Comparison of ENCODE assay signal across 8 cellular contexts in the genomic region with DNA sequence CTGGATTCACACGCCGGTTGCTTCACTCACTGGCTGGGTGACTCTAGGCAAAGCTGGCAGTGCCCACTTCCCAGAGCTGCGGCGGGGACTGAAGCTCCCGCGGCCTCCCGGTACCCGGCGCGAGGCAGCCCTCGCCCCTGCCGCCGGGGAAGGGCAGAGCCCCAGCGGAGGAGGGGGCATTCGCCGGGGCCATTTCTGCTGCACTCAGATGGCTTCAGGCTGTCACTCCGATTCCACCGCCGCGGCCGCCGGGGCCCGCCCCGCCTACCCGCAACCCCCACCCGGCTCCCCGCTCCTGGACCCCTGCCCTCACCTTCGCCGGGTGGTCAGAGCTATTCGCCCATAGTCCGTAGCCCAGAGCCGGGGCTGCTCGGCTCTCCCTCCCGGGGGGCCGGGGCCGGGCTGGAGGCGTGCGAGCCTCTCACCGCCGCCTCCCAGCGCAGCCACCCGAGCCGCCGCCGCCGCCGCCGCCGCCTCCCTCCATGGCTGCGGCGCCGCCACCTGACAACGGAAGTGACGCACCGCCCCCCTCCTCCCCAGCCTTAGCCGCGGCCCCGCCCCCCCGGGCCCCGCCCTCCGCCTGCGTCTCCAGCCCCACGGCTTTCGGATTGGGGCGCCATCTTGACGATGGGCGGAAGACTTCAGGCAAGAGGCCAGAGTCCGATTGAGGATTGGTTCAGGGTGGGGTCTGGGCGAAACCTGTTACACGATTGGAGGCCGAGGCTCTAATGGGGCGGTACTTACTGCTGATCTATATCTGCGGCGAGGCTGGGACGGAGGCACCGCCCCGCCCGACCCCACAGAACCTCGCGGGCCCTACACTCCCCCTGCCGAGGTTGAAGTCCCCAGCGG. TPM values are rescaled to one million over a fixed set of nuclear protein-coding genes. Genes with fewer than 3 reads are reported as not detected.
DNase-seq lines count a peak whose midpoint lies in the region; ATAC-seq lines count a peak whose summit lies in the region.

A gene with protein sequence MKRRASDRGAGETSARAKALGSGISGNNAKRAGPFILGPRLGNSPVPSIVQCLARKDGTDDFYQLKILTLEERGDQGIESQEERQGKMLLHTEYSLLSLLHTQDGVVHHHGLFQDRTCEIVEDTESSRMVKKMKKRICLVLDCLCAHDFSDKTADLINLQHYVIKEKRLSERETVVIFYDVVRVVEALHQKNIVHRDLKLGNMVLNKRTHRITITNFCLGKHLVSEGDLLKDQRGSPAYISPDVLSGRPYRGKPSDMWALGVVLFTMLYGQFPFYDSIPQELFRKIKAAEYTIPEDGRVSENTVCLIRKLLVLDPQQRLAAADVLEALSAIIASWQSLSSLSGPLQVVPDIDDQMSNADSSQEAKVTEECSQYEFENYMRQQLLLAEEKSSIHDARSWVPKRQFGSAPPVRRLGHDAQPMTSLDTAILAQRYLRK (minus strand): TSS at position 515 of the 852 bp plus-strand sequence. CDS start 24,592 bp downstream, outside the sequence.

- H3K9me3 Mint-ChIP-seq in CD4-positive, alpha-beta memory T cell, result no peaks in the 10 kb centered on the region

- no peaks in the 10 kb centered on the region for H3K27me3 ChIP-seq in CD4-positive, alpha-beta memory T cell (ENCODE audit: insufficient read depth, low read length)
- H3K27me3 ChIP-seq in effector memory CD4-positive, alpha-beta T cell (replicated peaks; ENCODE audit: control insufficient read depth, insufficient read depth, low read length, poor library complexity, severe bottlenecking), result no peaks in the 10 kb centered on the region

- peak within 1 kb of the TSS; percentile 88 to 94 for H3K4me3 ChIP-seq in CD4-positive, alpha-beta memory T cell (ENCODE audit: low read length in 2 of 2)
- H3K4me3 ChIP-seq in effector memory CD4-positive, alpha-beta T cell (ENCODE audit: insufficient read depth, low read depth, low read length, poor library complexity, severe bottlenecking), result peak within 1 kb of the TSS; percentile 88

- H3K27ac Mint-ChIP-seq in CD4-positive, alpha-beta memory T cell, result peak within 1 kb of the TSS; percentile 97 to 100 (median 99)

- peak within 1 kb of the TSS; percentile 91 to 96 (median 94) for H3K4me3 Mint-ChIP-seq in CD4-positive, alpha-beta memory T cell

- H3K36me3 ChIP-seq in CD4-positive, alpha-beta memory T cell (ENCODE audit: insufficient read depth, low read length), result peaks cover 4% of the 10 kb centered on the region
- peaks cover 5% of the 10 kb centered on the region for H3K36me3 ChIP-seq in effector memory CD4-positive, alpha-beta T cell (ENCODE audit: control insufficient read depth, insufficient read depth, low read length)

- H3K4me1 Mint-ChIP-seq in CD4-positive, alpha-beta memory T cell, result peaks cover 35 to 62% (median 47%) of the 10 kb centered on the region in 4 donors

- intact Hi-C loops in CD4-positive, alpha-beta memory T cell (cut with micrococcal nuclease), result loop anchor here (1.0 to 5.0 kb wide), 9 partner anchors 12 to 453 kb away; a partner anchor contains a TSS

- peak; percentile 46 for ATAC-seq in GM19468 (IDR thresholded peaks at IDR 0.05; ENCODE audit: extremely low read depth, unreplicated experiment)

- H3K9me3 ChIP-seq in CD4-positive, alpha-beta memory T cell (ENCODE audit: control insufficient read depth in 1 of 2, low read length in 2 of 2), result no peaks in the 10 kb centered on the region
- no peaks in the 10 kb centered on the region for H3K9me3 ChIP-seq in effector memory CD4-positive, alpha-beta T cell (ENCODE audit: control insufficient read depth, low read length)

- peaks cover 5 to 34% of the 10 kb centered on the region in 2 donors for H3K36me3 Mint-ChIP-seq in CD4-positive, alpha-beta memory T cell

- peak within 1 kb of the TSS; percentile 87 for H3K27ac ChIP-seq in CD4-positive, alpha-beta memory T cell (ENCODE audit: low read depth, low read length)
- peak within 1 kb of the TSS; percentile 93 for H3K27ac ChIP-seq in effector memory CD4-positive, alpha-beta T cell (ENCODE audit: insufficient read depth, low read length, poor library complexity, severe bottlenecking)

- no peaks in the 10 kb centered on the region for H3K27me3 Mint-ChIP-seq in CD4-positive, alpha-beta memory T cell

- peak; percentile 95 to 99 (median 98) for DNase-seq in CD4-positive, alpha-beta memory T cell
- DNase-seq in HS-5 (ENCODE audit: low read depth) (peak; percentile 97), lung microvascular endothelial cell (ENCODE audit: low read depth in 2 of 2) (peak; percentile 100)
- peak; percentile 97 for DNase-seq in NK-92 treated with Interleukin-12 subunit alpha and Interleukin-12 subunit beta, amount 100 ng/mL, for 24 hours (lab: John Stamatoyannopoulos, UW)
- peak; percentile 98 to 99 (median 98) for DNase-seq in effector memory CD4-positive, alpha-beta T cell
- peak; percentile 97 to 98 (median 98) for DNase-seq in stimulated activated CD4-positive, alpha-beta T cell treated with anti-CD3 and anti-CD28 coated beads, TNF-alpha, amount 100 ng/mL, for 48 hours (ENCODE audit: low read depth in 3 of 3)

- POLR2A ChIA-PET in CD4-positive, alpha-beta memory T cell (lab: Charles Lee; ENCODE audit: partially characterized antibody), result interaction anchor here (0.8 to 6.4 kb wide), 23 partner anchors 8 to 1094 kb away, joined by 3 to 133 read pairs (median 5); a partner anchor contains a TSS
- POLR2A ChIA-PET in activated CD8-positive, alpha-beta memory T cell treated with anti-CD3 and anti-CD28 coated beads for 36 hours (lab: Charles Lee), result interaction anchor here (0.6 to 6.1 kb wide), 6 partner anchors 13 to 1094 kb away, joined by 3 to 104 read pairs (median 4); a partner anchor contains a TSS

- CTCF ChIA-PET in CD4-positive, alpha-beta memory T cell (lab: Charles Lee; ENCODE audit: partially characterized antibody), result interaction anchor here (0.7 to 4.8 kb wide), 15 partner anchors 8 to 236 kb away, joined by 3 to 61 read pairs (median 4); a partner anchor contains a TSS
- CTCF ChIA-PET in activated CD8-positive, alpha-beta memory T cell treated with anti-CD3 and anti-CD28 coated beads for 36 hours (lab: Charles Lee), result interaction anchor here (0.8 to 2.0 kb wide), 6 partner anchors 11 to 236 kb away, joined by 3 to 16 read pairs (median 5); a partner anchor contains a TSS

- peaks cover 57% of the 10 kb centered on the region for H3K4me1 ChIP-seq in CD4-positive, alpha-beta memory T cell (ENCODE audit: insufficient read depth, low read length)
- H3K4me1 ChIP-seq in effector memory CD4-positive, alpha-beta T cell (ENCODE audit: control insufficient read depth, insufficient read depth, low read length, poor library complexity, severe bottlenecking), result peaks cover 31% of the 10 kb centered on the region

RNA-seq across cellular contexts. Expression of the gene that starts here (rescaled TPM):
- 10 to 100 TPM; 52.2 to 57.4 TPM for total RNA-seq in CD4-positive, alpha-beta memory T cell
- 10 to 100 TPM; 26.6 to 49.7 TPM for polyA plus RNA-seq in CD4-positive, alpha-beta memory T cell
- total RNA-seq in activated CD8-positive, alpha-beta memory T cell treated with anti-CD3 and anti-CD28 coated beads for 36 hours, result 10 to 100 TPM; 59.9 to 60.4 TPM
- 11.3 and 21.6 TPM in 2 replicates for total RNA-seq in lung microvascular endothelial cell

Comparison
In these comparisons a context has a peak if more than half of its experiments do, and no peak if none do; other contexts are left out.
1. Peak in every context shown above with its lines: DNase-seq, ATAC-seq, H3K4me3 ChIP-seq and H3K27ac ChIP-seq.